Comparison of ENCODE assay signal across 8 cellular contexts in the genomic region with DNA sequence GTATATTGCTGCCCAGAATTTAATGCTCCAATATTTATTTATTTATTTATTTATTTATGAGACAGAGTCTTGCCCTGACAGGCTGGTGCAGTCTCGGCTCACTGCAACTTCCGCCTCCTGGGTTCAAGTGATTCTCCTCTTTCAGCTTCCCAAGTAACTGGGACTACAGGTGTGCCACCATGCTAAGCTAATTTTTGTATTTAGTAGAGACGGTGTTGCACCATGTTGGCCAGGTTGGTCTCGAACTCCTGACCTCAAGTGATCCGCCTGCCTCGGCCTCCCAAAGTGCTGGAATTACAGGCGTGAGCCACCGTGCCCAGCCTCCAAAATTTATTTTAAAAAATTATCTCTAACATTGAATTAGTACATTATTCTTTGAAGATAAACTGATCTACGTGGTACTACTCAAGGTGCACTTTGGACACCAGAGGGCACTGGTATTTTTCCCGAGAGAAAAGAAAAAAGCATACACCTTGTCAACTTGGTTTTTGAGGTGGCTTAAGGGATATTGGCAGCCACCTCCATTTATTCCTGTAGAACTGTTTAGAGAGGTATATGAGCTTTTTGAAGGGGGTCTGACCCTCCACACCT. TPM values are rescaled to one million over a fixed set of nuclear protein-coding genes. Genes with fewer than 3 reads are reported as not detected.
A peak's percentile ranks its signal among the peaks of the same experiment; 100 is the strongest.
DNase-seq lines count a peak whose midpoint lies in the region; ATAC-seq and TF ChIP-seq lines count a peak whose summit lies in the region.

No MANE protein-coding gene starts in this region.

- H3K4me3 ChIP-seq in NB4 (ENCODE audit: low read depth, low read length) (no peak overlapping the region), colonic mucosa (no peak overlapping the region), sigmoid colon (no peak overlapping the region), mucosa of descending colon (no peak overlapping the region)

- TF ChIP-seq CTCF in NB4 (IDR thresholded peaks at IDR 0.05; ENCODE audit: low read depth, low read length) (peak; percentile 32), colonic mucosa (IDR thresholded peaks at IDR 0.05) (no peak), sigmoid colon (IDR thresholded peaks at IDR 0.05) (no peak), mucosa of descending colon (IDR thresholded peaks at IDR 0.05) (no peak)

- H3K9ac ChIP-seq in colonic mucosa (ENCODE audit: low read depth in 2 of 2, low read length in 2 of 2), result no peak overlapping the region

- H3K4me1 ChIP-seq in colonic mucosa (peaks cover 5% of the 10 kb centered on the region), sigmoid colon (peaks cover 0 to 43% (median 22%) of the 10 kb centered on the region in 4 donors), mucosa of descending colon (ENCODE audit: low read depth) (peaks cover 19% of the 10 kb centered on the region)

- H3K4me1 Mint-ChIP-seq in activated T-cell treated with anti-CD3 and anti-CD28 coated beads, Interleukin-2, amount 50 U/mL, for 4 hours (ENCODE audit: low read depth), result peaks cover 18% of the 10 kb centered on the region

- TF ChIP-seq EP300 in sigmoid colon (IDR thresholded peaks at IDR 0.05), result no peak

- no peak for TF ChIP-seq POLR2A in NB4 (IDR thresholded peaks at IDR 0.05; ENCODE audit: extremely low read depth, insufficient read length)
- TF ChIP-seq POLR2A in sigmoid colon (IDR thresholded peaks at IDR 0.05), result no peak

- 57 to 68% methylated on average over 10 of the region's 10 CpGs for WGBS in sigmoid colon, 2 donors

- peaks cover 1% of the 10 kb centered on the region for H3K36me3 Mint-ChIP-seq in activated T-cell treated with anti-CD3 and anti-CD28 coated beads, Interleukin-2, amount 50 U/mL, for 4 hours (ENCODE audit: insufficient read depth)

- H3K9me3 ChIP-seq in colonic mucosa, result no peaks in the 10 kb centered on the region
- H3K9me3 ChIP-seq in sigmoid colon, result no peaks in the 10 kb centered on the region
- no peaks in the 10 kb centered on the region for H3K9me3 ChIP-seq in mucosa of descending colon

- no peaks in the 10 kb centered on the region for H3K27me3 Mint-ChIP-seq in activated T-cell treated with anti-CD3 and anti-CD28 coated beads, Interleukin-2, amount 50 U/mL, for 4 hours (ENCODE audit: low read depth)

- intact Hi-C loops in colonic mucosa (cut with DNase I), result no loop called here
- intact Hi-C loops in sigmoid colon (cut with DNase I), result loop anchor here (10.0 kb wide), 1 partner anchor 631 kb away; a partner anchor contains a TSS
- intact Hi-C loops in left colon (cut with DNase I, micrococcal nuclease), result no loop called here
- intact Hi-C loops in mucosa of descending colon (cut with DNase I, micrococcal nuclease), result loop anchor here in 1 of 2 donors (10.0 kb wide), 1 partner anchor 81 kb away; no protein-coding TSS in a partner anchor

- no peak for ATAC-seq in activated T-cell treated with anti-CD3 and anti-CD28 coated beads, Interleukin-2, amount 50 U/mL, for 4 hours
- ATAC-seq in left colon (no peak), mucosa of descending colon (no peak)

- H3K27ac ChIP-seq in colonic mucosa (peak overlapping the region; percentile 20), sigmoid colon (peak overlapping the region in 3 of 4 donors; percentile 55 to 85 (median 69))

- H3K36me3 ChIP-seq in colonic mucosa, result no peaks in the 10 kb centered on the region
- peaks cover 0 to 13% (median 2%) of the 10 kb centered on the region in 4 donors for H3K36me3 ChIP-seq in sigmoid colon
- H3K36me3 ChIP-seq in mucosa of descending colon (ENCODE audit: low read depth), result no peaks in the 10 kb centered on the region

- H3K9me3 Mint-ChIP-seq in activated T-cell treated with anti-CD3 and anti-CD28 coated beads, Interleukin-2, amount 50 U/mL, for 4 hours, result no peaks in the 10 kb centered on the region

- no peak for DNase-seq in activated T-cell treated with anti-CD3 and anti-CD28 coated beads, Interleukin-2, amount 50 U/mL, for 4 hours
- no peak for DNase-seq in activated T-cell treated with anti-CD3 and anti-CD28 coated beads, Interleukin-2, amount 50 U/mL, for 1 hour
- DNase-seq in NB4 (ENCODE audit: low read depth), result peak; percentile 34
- DNase-seq in colonic mucosa, result no peak
- no peak for DNase-seq in sigmoid colon
- DNase-seq in left colon, result no peak
- no peak for DNase-seq in NCI-H2081 treated with DMSO at 0.1 percent for 48 hours (lab: John Stamatoyannopoulos, UW)
- no peak for DNase-seq in mucosa of descending colon

- no peaks in the 10 kb centered on the region for H3K27me3 ChIP-seq in colonic mucosa
- no peaks in the 10 kb centered on the region for H3K27me3 ChIP-seq in sigmoid colon

- H3K4me3 Mint-ChIP-seq in activated T-cell treated with anti-CD3 and anti-CD28 coated beads, Interleukin-2, amount 50 U/mL, for 4 hours, result peak overlapping the region; percentile 50

RNA-seq across cellular contexts. Expression of a gene that starts 1.4 kb away (rescaled TPM):
- total RNA-seq in activated T-cell treated with anti-CD3 and anti-CD28 coated beads, Interleukin-2, amount 50 U/mL, for 4 hours, result 10 to 100 TPM in 1 of 3 donors, 1 to 10 TPM in 2; 9.7 to 10.5 (median 9.9) TPM
- total RNA-seq in colonic mucosa (100 to 1,000 TPM; 250 to 348 TPM), sigmoid colon (10 to 100 TPM; 34.2 to 46.4 (median 37.7) TPM), left colon (100 to 1,000 TPM; 228 to 238 TPM), mucosa of descending colon (100 to 1,000 TPM; 105 to 233 (median 227) TPM)
- polyA plus RNA-seq in sigmoid colon, result 100 to 1,000 TPM; 133 to 287 (median 155) TPM

RNA-seq across cellular contexts. Expression of a gene that starts 9.8 kb away (rescaled TPM):
- total RNA-seq in activated T-cell treated with anti-CD3 and anti-CD28 coated beads, Interleukin-2, amount 50 U/mL, for 4 hours, result 10 to 100 TPM; 13.1 to 14.8 (median 13.6) TPM
- 10 to 100 TPM; 14.6 to 18.2 TPM for total RNA-seq in colonic mucosa
- 10 to 100 TPM; 22.1 to 27.2 (median 22.7) TPM for total RNA-seq in sigmoid colon
- 1 to 10 TPM; 3.2 to 8.1 (median 3.6) TPM for polyA plus RNA-seq in sigmoid colon
- total RNA-seq in left colon, result 10 to 100 TPM; 17.6 to 20.5 TPM
- total RNA-seq in mucosa of descending colon, result 10 to 100 TPM; 20.5 to 29.6 (median 25.2) TPM
